20 cellular contexts compared by ENCODE assay signal in the genomic region with DNA sequence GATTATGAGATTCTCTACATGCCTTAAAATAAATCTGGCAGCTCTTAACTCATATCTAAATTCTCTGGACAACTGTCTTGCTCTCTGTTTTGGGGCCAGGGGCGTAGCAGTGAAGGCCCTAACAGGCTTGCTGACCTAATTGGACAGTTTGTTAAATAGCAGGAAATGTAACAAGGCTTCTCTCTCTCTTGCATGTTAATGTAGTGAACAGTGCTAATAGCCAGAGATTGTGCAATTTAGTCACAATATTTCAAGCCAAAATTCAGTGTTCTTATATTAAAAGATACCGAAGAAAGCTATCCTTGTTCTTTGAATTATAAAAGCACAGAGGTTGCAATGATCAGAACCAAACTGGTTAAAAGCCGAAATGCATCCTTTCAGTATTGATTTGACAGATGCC. TPM values are rescaled to one million over a fixed set of nuclear protein-coding genes. Genes with fewer than 3 reads are reported as not detected.
A peak's percentile ranks its signal among the peaks of the same experiment; 100 is the strongest.
DNase-seq lines count a peak whose midpoint lies in the region; ATAC-seq, FAIRE-seq and TF ChIP-seq lines count a peak whose summit lies in the region.
"Had no signal": no experiment of that assay in that cellular context is flagged by ENCODE, and none has a peak within 500 bp of the region (broad histone marks: within the 10 kb centered on the region; RNA-seq: fewer than 3 reads in every experiment).

No MANE protein-coding gene starts in this region.

- no peak overlapping the region for H4K91ac ChIP-seq in IMR-90 (ENCODE audit: insufficient read depth, low read depth, low read length)

- H3K14ac ChIP-seq in IMR-90 (replicated peaks; ENCODE audit: low read depth, low read length), result no peak overlapping the region

- DNase-seq in CD14-positive monocyte (ENCODE audit: low spot score), result no peak
- no peak for DNase-seq in IMR-90
- no peak for DNase-seq in astrocyte (ENCODE audit: low read depth)
- DNase-seq in naive thymus-derived CD8-positive, alpha-beta T cell, result no peak
- no peak for DNase-seq in NK-92 (lab: John Stamatoyannopoulos, UW; ENCODE audit: unreplicated experiment)
- no peak for DNase-seq in naive thymus-derived CD4-positive, alpha-beta T cell
- DNase-seq in stimulated activated CD4-positive, alpha-beta T cell treated with anti-CD3 and anti-CD28 coated beads, Interleukin-2, amount 100 ng/mL, for 48 hours, result no peak
- DNase-seq: activated CD4-positive, CD25-positive, alpha-beta regulatory T cell treated with anti-CD3 and anti-CD28 coated beads, Interleukin-2, amount 50 U/mL, for 72 hours; activated effector memory CD4-positive, alpha-beta T cell treated with anti-CD3 and anti-CD28 coated beads, Interleukin-2, amount 50 U/mL, for 16 hours; BE2C; cortex of kidney; DMS53; erythroblast; NCI-H1048; NCI-H2107; NCI-H69; T-helper 17 cell had no signal

- H3K36me3 ChIP-seq in IMR-90 (ENCODE audit: control insufficient read depth, insufficient read depth, low read length) (no peaks in the 10 kb centered on the region), astrocyte (ENCODE audit: insufficient read depth, low read length) (no peaks in the 10 kb centered on the region)
- no peaks in the 10 kb centered on the region for H3K36me3 ChIP-seq in naive thymus-derived CD4-positive, alpha-beta T cell (ENCODE audit: control insufficient read depth in 2 of 3, insufficient read depth in 3 of 3, low read length in 3 of 3)
- H3K36me3 ChIP-seq: thoracic aorta had no signal

- H3K79me2 ChIP-seq in astrocyte (ENCODE audit: insufficient read depth, low read length), result peaks cover 19% of the 10 kb centered on the region

- H3K36me3 Mint-ChIP-seq in CD14-positive monocyte (peaks cover 13% of the 10 kb centered on the region in 2 donors), astrocyte (ENCODE audit: low read depth, unreplicated experiment) (no peaks in the 10 kb centered on the region)
- peaks cover 0 to 3% (median 0%) of the 10 kb centered on the region in 3 donors for H3K36me3 Mint-ChIP-seq in naive thymus-derived CD8-positive, alpha-beta T cell
- peaks cover 0 to 8% (median 0%) of the 10 kb centered on the region in 5 donors for H3K36me3 Mint-ChIP-seq in naive thymus-derived CD4-positive, alpha-beta T cell
- H3K36me3 Mint-ChIP-seq: mesothelial cell of epicardium had no signal

- H3K4me1 ChIP-seq in IMR-90 (ENCODE audit: control insufficient read depth, insufficient read depth, low read length) (peaks cover 9% of the 10 kb centered on the region), astrocyte (ENCODE audit: insufficient read depth, low read length) (peaks cover 18% of the 10 kb centered on the region)
- H3K4me1 ChIP-seq in naive thymus-derived CD4-positive, alpha-beta T cell (ENCODE audit: control insufficient read depth in 2 of 2, insufficient read depth in 2 of 2, low read length in 2 of 2), result peaks cover 19 to 23% of the 10 kb centered on the region in 2 donors
- H3K4me1 ChIP-seq: BE2C had no signal

- dilution Hi-C loops in IMR-90 (cut with HindIII; ENCODE audit: low sequenced_read_pairs, unreplicated experiment), result no loop called here

- BruUV-seq in IMR-90 (replicated peaks; lab: Mats Ljungman, UMichigan), result TSS peak; percentile 76

- H3K79me1 ChIP-seq in IMR-90 (ENCODE audit: low read depth in 1 of 2, low read length in 2 of 2), result peaks cover 10 to 16% of the 10 kb centered on the region in 2 experiments

- no peak overlapping the region for H3K23ac ChIP-seq in IMR-90 (ENCODE audit: low read depth, low read length)

- no peak overlapping the region for H2BK15ac ChIP-seq in IMR-90 (ENCODE audit: low read depth, low read length)

- intact Hi-C loops in CD14-positive monocyte (cut with micrococcal nuclease) (no loop called here), IMR-90 (cut with micrococcal nuclease) (no loop called here)
- intact Hi-C loops in naive thymus-derived CD4-positive, alpha-beta T cell (cut with micrococcal nuclease), result no loop called here

- H3K27ac Mint-ChIP-seq in CD14-positive monocyte (peak overlapping the region in 6 of 7 donors; percentile 12 to 84 (median 78)), astrocyte (ENCODE audit: unreplicated experiment) (no peak overlapping the region)
- H3K27ac Mint-ChIP-seq in naive thymus-derived CD8-positive, alpha-beta T cell, result peak overlapping the region in 6 of 10 donors; percentile 6 to 79 (median 40)
- H3K27ac Mint-ChIP-seq in naive thymus-derived CD4-positive, alpha-beta T cell, result peak overlapping the region in 4 of 9 donors; percentile 20 to 56 (median 32)
- H3K27ac Mint-ChIP-seq: mesothelial cell of epicardium, T-helper 17 cell had no signal

- H3K9me3 ChIP-seq in IMR-90 (ENCODE audit: control insufficient read depth, insufficient read depth, low read length) (no peaks in the 10 kb centered on the region), astrocyte (ENCODE audit: insufficient read depth, low read depth, low read length) (no peaks in the 10 kb centered on the region)
- no peaks in the 10 kb centered on the region for H3K9me3 ChIP-seq in naive thymus-derived CD4-positive, alpha-beta T cell (ENCODE audit: control insufficient read depth in 2 of 3, low read length in 3 of 3)
- H3K9me3 ChIP-seq: BE2C, thoracic aorta had no signal

- H3K9ac ChIP-seq in IMR-90 (ENCODE audit: low read depth, low read length) (no peak overlapping the region), astrocyte (ENCODE audit: low read length) (no peak overlapping the region)

- WGBS in IMR-90 (ENCODE audit: extremely low coverage in 2 of 2, insufficient read length in 1 of 2), 2 experiments, result no CpG with 5 or more reads among the region's 3 CpGs

- no peak for ATAC-seq in IMR-90 (ENCODE audit: low read depth)
- no peak for ATAC-seq in naive thymus-derived CD8-positive, alpha-beta T cell
- ATAC-seq in naive thymus-derived CD4-positive, alpha-beta T cell, result no peak
- ATAC-seq: T-helper 17 cell had no signal

- CTCF ChIA-PET in IMR-90 (lab: Yijun Ruan, JAX), result interaction anchor here (2.7 kb wide), 1 partner anchor 10 kb away, joined by 5 read pairs; no protein-coding TSS in a partner anchor
- CTCF ChIA-PET in naive thymus-derived CD4-positive, alpha-beta T cell (lab: Charles Lee), result no interaction called here

- no peaks in the 10 kb centered on the region for H3K27me3 ChIP-seq in IMR-90 (ENCODE audit: control insufficient read depth, insufficient read depth, low read length)
- no peaks in the 10 kb centered on the region for H3K27me3 ChIP-seq in astrocyte (ENCODE audit: insufficient read depth, low read length)
- H3K27me3 ChIP-seq in naive thymus-derived CD4-positive, alpha-beta T cell (ENCODE audit: control insufficient read depth in 2 of 2, insufficient read depth in 2 of 2, low read length in 2 of 2), result no peaks in the 10 kb centered on the region
- H3K27me3 ChIP-seq: BE2C had no signal

- H2BK20ac ChIP-seq in IMR-90 (ENCODE audit: low read depth, low read length), result no peak overlapping the region

- H3K18ac ChIP-seq in IMR-90 (ENCODE audit: low read depth, low read length), result no peak overlapping the region

- in situ Hi-C loops in IMR-90 (cut with MboI; ENCODE audit: low sequenced_read_pairs), result no loop called here

- H4K20me1 ChIP-seq in IMR-90 (ENCODE audit: insufficient read depth, low read length) (peaks cover 13% of the 10 kb centered on the region), astrocyte (ENCODE audit: insufficient read depth, low read length) (peaks cover 14% of the 10 kb centered on the region)

- H3K9me3 Mint-ChIP-seq in CD14-positive monocyte, result peaks cover 0 to 6% (median 1%) of the 10 kb centered on the region in 7 donors
- no peaks in the 10 kb centered on the region for H3K9me3 Mint-ChIP-seq in astrocyte (ENCODE audit: unreplicated experiment)
- no peaks in the 10 kb centered on the region for H3K9me3 Mint-ChIP-seq in naive thymus-derived CD8-positive, alpha-beta T cell
- peaks cover 0 to 1% (median 0%) of the 10 kb centered on the region in 11 donors for H3K9me3 Mint-ChIP-seq in naive thymus-derived CD4-positive, alpha-beta T cell
- H3K9me3 Mint-ChIP-seq: mesothelial cell of epicardium had no signal

- H3K27ac ChIP-seq in IMR-90 (ENCODE audit: insufficient read depth, low read length), result no peak overlapping the region
- no peak overlapping the region for H3K27ac ChIP-seq in astrocyte (ENCODE audit: low read depth, low read length)
- H3K27ac ChIP-seq in naive thymus-derived CD4-positive, alpha-beta T cell (ENCODE audit: low read depth, low read length), result no peak overlapping the region
- H3K27ac ChIP-seq: thoracic aorta had no signal

- POLR2A ChIA-PET in IMR-90 (lab: Charles Lee; ENCODE audit: unreplicated experiment), result no interaction called here
- POLR2A ChIA-PET in naive thymus-derived CD8-positive, alpha-beta T cell (lab: Charles Lee), result no interaction called here
- POLR2A ChIA-PET in naive thymus-derived CD4-positive, alpha-beta T cell (lab: Charles Lee), result interaction anchor here (1.0 kb wide), 1 partner anchor 15 kb away, joined by 4 read pairs; no protein-coding TSS in a partner anchor

- H3K56ac ChIP-seq in IMR-90 (ENCODE audit: extremely low read depth, insufficient read depth, low read length), result no peak overlapping the region

- no peak overlapping the region for H3K4ac ChIP-seq in IMR-90 (ENCODE audit: low read depth, low read length)

- no peak overlapping the region for H2BK5ac ChIP-seq in IMR-90 (ENCODE audit: low read depth, low read length, poor library complexity, severe bottlenecking)

- no peak overlapping the region for H4K5ac ChIP-seq in IMR-90 (ENCODE audit: low read depth, low read length)

- no peak overlapping the region for H2BK120ac ChIP-seq in IMR-90 (ENCODE audit: low read depth, low read length)

- H2AK9ac ChIP-seq in IMR-90 (replicated peaks; ENCODE audit: low read depth, low read length, poor library complexity), result no peak overlapping the region

- no peaks in the 10 kb centered on the region for H3K9me1 ChIP-seq in IMR-90 (ENCODE audit: insufficient read depth, low read length)

- TF ChIP-seq CTCF in CD14-positive monocyte (IDR thresholded peaks at IDR 0.05) (no peak), IMR-90 (conservative IDR thresholded peaks at IDR 0.05; ENCODE audit: low read depth, low read length) (no peak), astrocyte (IDR thresholded peaks at IDR 0.05; ENCODE audit: insufficient read depth, low read depth, low read length) (no peak)

- peak overlapping the region in 1 of 2 donors; percentile 82 for H3K4me3 Mint-ChIP-seq in CD14-positive monocyte
- H3K4me3 Mint-ChIP-seq in astrocyte (ENCODE audit: unreplicated experiment), result peak overlapping the region; percentile 6
- H3K4me3 Mint-ChIP-seq in naive thymus-derived CD8-positive, alpha-beta T cell, result peak overlapping the region in 3 of 10 donors; percentile 7 to 35 (median 10)
- H3K4me3 Mint-ChIP-seq in naive thymus-derived CD4-positive, alpha-beta T cell, result peak overlapping the region in 2 of 10 donors; percentile 2 to 90

- H2AFZ ChIP-seq in IMR-90 (replicated peaks; ENCODE audit: low read length, poor library complexity) (no peak overlapping the region), astrocyte (ENCODE audit: low read depth, low read length) (no peak overlapping the region)

- peaks cover 0 to 2% (median 2%) of the 10 kb centered on the region in 3 donors for H3K27me3 Mint-ChIP-seq in CD14-positive monocyte (ENCODE audit: low read depth in 3 of 3)
- no peaks in the 10 kb centered on the region for H3K27me3 Mint-ChIP-seq in astrocyte (ENCODE audit: low read depth, unreplicated experiment)
- peaks cover 0 to 2% (median 0%) of the 10 kb centered on the region in 5 donors for H3K27me3 Mint-ChIP-seq in naive thymus-derived CD8-positive, alpha-beta T cell
- H3K27me3 Mint-ChIP-seq in naive thymus-derived CD4-positive, alpha-beta T cell, result no peaks in the 10 kb centered on the region
- H3K27me3 Mint-ChIP-seq: T-helper 17 cell had no signal

- H3K4me3 ChIP-seq in IMR-90 (ENCODE audit: insufficient read depth, low read depth, low read length), result no peak overlapping the region
- no peak overlapping the region for H3K4me3 ChIP-seq in astrocyte (ENCODE audit: insufficient read depth, low read depth, low read length)
- no peak overlapping the region for H3K4me3 ChIP-seq in naive thymus-derived CD4-positive, alpha-beta T cell (ENCODE audit: low read length)
- H3K4me3 ChIP-seq: smooth muscle cell, thoracic aorta had no signal

- H2AK5ac ChIP-seq in IMR-90 (ENCODE audit: low read depth, low read length), result no peak overlapping the region

- TF ChIP-seq RAD21 in IMR-90 (IDR thresholded peaks at IDR 0.05; ENCODE audit: low read length), result no peak

- no peak for TF ChIP-seq POLR2A in IMR-90 (IDR thresholded peaks at IDR 0.05; ENCODE audit: low read depth, low read length)

- H3K4me2 ChIP-seq in IMR-90 (ENCODE audit: low read depth, low read length) (no peak overlapping the region), astrocyte (ENCODE audit: low read length) (peak overlapping the region; percentile 6)

- FAIRE-seq in astrocyte (lab: Jason Lieb, UNC), result no peak

- H4K8ac ChIP-seq in IMR-90 (ENCODE audit: low read depth in 2 of 2, low read length in 2 of 2), result no peak overlapping the region

- H3K4me1 Mint-ChIP-seq in CD14-positive monocyte (peaks cover 58% of the 10 kb centered on the region), astrocyte (ENCODE audit: low read depth, unreplicated experiment) (peaks cover 24% of the 10 kb centered on the region)
- peaks cover 9 to 59% (median 48%) of the 10 kb centered on the region in 4 donors for H3K4me1 Mint-ChIP-seq in naive thymus-derived CD8-positive, alpha-beta T cell
- H3K4me1 Mint-ChIP-seq in naive thymus-derived CD4-positive, alpha-beta T cell, result peaks cover 23 to 64% (median 48%) of the 10 kb centered on the region in 7 donors

RNA-seq across cellular contexts. Expression of a gene that starts 3.0 kb away (rescaled TPM):
- polyA plus RNA-seq in CD14-positive monocyte (1 to 10 TPM; 2.0 to 3.9 TPM), IMR-90 (2012; rRNA removed) (1.6 and 1.7 TPM in 2 replicates)
- total RNA-seq in IMR-90 (2012; rRNA removed) (2.7 and 4.7 TPM in 2 replicates), astrocyte (5.2 and 5.8 TPM in 2 replicates)
- polyA plus RNA-seq in IMR-90 (2012; cell fraction: cytosol; rRNA removed), result 0.57 and 1.7 TPM in 2 replicates
- polyA plus RNA-seq in IMR-90 (2012; cell fraction: nucleus; rRNA removed; ENCODE audit: low replicate concordance), result 1.1 and 1.7 TPM in 2 replicates
- total RNA-seq in naive thymus-derived CD8-positive, alpha-beta T cell, result 1 to 10 TPM; 7.7 to 8.1 TPM
- polyA plus RNA-seq in naive thymus-derived CD8-positive, alpha-beta T cell, result 1 to 10 TPM; 1.3 to 2.7 (median 2.2) TPM
- total RNA-seq in naive thymus-derived CD4-positive, alpha-beta T cell, result 10 to 100 TPM in 2 of 5 experiments, 1 to 10 TPM in 3; 4.1 to 11.8 (median 7.5) TPM
- 1 to 10 TPM; 1.6 to 1.7 TPM for polyA plus RNA-seq in naive thymus-derived CD4-positive, alpha-beta T cell

RNA-seq across cellular contexts. Expression of a gene that starts 3.0 kb away (rescaled TPM):
- polyA plus RNA-seq in CD14-positive monocyte (10 to 100 TPM; 18.1 to 18.3 TPM), IMR-90 (2012; rRNA removed) (3.3 and 3.9 TPM in 2 replicates)
- total RNA-seq in IMR-90 (2012; rRNA removed) (3.0 and 3.9 TPM in 2 replicates), astrocyte (20.6 and 23.0 TPM in 2 replicates)
- 0.86 and 1.9 TPM in 2 replicates for polyA plus RNA-seq in IMR-90 (2012; cell fraction: cytosol; rRNA removed)
- 1.1 and 5.9 TPM in 2 replicates for polyA plus RNA-seq in IMR-90 (2012; cell fraction: nucleus; rRNA removed; ENCODE audit: low replicate concordance)
- total RNA-seq in naive thymus-derived CD8-positive, alpha-beta T cell, result 10 to 100 TPM; 32.6 to 47.3 TPM
- polyA plus RNA-seq in naive thymus-derived CD8-positive, alpha-beta T cell, result 10 to 100 TPM; 24.2 to 27.4 (median 26.0) TPM
- total RNA-seq in naive thymus-derived CD4-positive, alpha-beta T cell, result 10 to 100 TPM; 19.3 to 47.4 (median 32.6) TPM
- 10 to 100 TPM; 20.4 to 28.0 TPM for polyA plus RNA-seq in naive thymus-derived CD4-positive, alpha-beta T cell

RNA-seq across cellular contexts. Expression of a gene that starts 3.7 kb away (rescaled TPM):
- polyA plus RNA-seq in CD14-positive monocyte (under 1 TPM; 0.28 to 0.30 TPM), IMR-90 (2012; rRNA removed) (0.22 and 0.31 TPM in 2 replicates)
- total RNA-seq in IMR-90 (2012; rRNA removed) (0.18 and 0.56 TPM in 2 replicates), astrocyte (0.27 and 0.72 TPM in 2 replicates)
- polyA plus RNA-seq in IMR-90 (2012; cell fraction: cytosol; rRNA removed), result not detected in 2 replicates
- 0.15 and 1.3 TPM in 2 replicates for polyA plus RNA-seq in IMR-90 (2012; cell fraction: nucleus; rRNA removed; ENCODE audit: low replicate concordance)
- total RNA-seq in naive thymus-derived CD8-positive, alpha-beta T cell, result 1 to 10 TPM; 6.1 to 8.3 TPM
- polyA plus RNA-seq in naive thymus-derived CD8-positive, alpha-beta T cell, result 1 to 10 TPM; 1.2 to 1.9 (median 1.6) TPM
- total RNA-seq in naive thymus-derived CD4-positive, alpha-beta T cell, result 1 to 10 TPM; 2.5 to 7.8 (median 3.8) TPM
- polyA plus RNA-seq in naive thymus-derived CD4-positive, alpha-beta T cell, result under 1 TPM; 0.47 to 0.76 TPM

RNA-seq across cellular contexts. Expression of a gene that starts 21.1 kb away (rescaled TPM):
- polyA plus RNA-seq in CD14-positive monocyte, result 1 to 10 TPM; 1.3 to 3.0 TPM
- total RNA-seq in IMR-90 (2012; rRNA removed), result not detected in 2 replicates
- polyA plus RNA-seq in IMR-90 (2012; rRNA removed), result not detected in 2 replicates
- polyA plus RNA-seq in IMR-90 (2012; cell fraction: cytosol; rRNA removed), result not detected in 2 replicates
- 0.16 and 0.28 TPM in 2 replicates for polyA plus RNA-seq in IMR-90 (2012; cell fraction: nucleus; rRNA removed; ENCODE audit: low replicate concordance)
- total RNA-seq in astrocyte, result 0.17 and 0.34 TPM in 2 replicates
- total RNA-seq in naive thymus-derived CD8-positive, alpha-beta T cell, result 1 to 10 TPM; 4.3 to 4.5 TPM
- polyA plus RNA-seq in naive thymus-derived CD8-positive, alpha-beta T cell, result under 1 TPM in 1 of 3 donors, not detected in 2; 0.07 TPM
- total RNA-seq in naive thymus-derived CD4-positive, alpha-beta T cell, result 1 to 10 TPM in 4 of 5 experiments, under 1 TPM in 1; 0.58 to 6.6 (median 3.2) TPM
- polyA plus RNA-seq in naive thymus-derived CD4-positive, alpha-beta T cell, result under 1 TPM in 1 of 2 donors, not detected in 1; 0.09 TPM
